ENCODE assay signal across 24 cellular contexts in genomic region chr9:912776-913175, GRCh38.
"Had no signal": no experiment of that assay in that cellular context is flagged by ENCODE, and none has a peak within 500 bp of the region (broad histone marks: within the 10 kb centered on the region; RNA-seq: fewer than 3 reads in every experiment).

No MANE protein-coding gene starts in this region.

- H3K36me3 ChIP-seq: neural progenitor cell, ovary, right lobe of liver, sigmoid colon, stomach, thoracic aorta, tibial artery, transverse colon, upper lobe of right lung, uterus had no signal

- H3K4me1 ChIP-seq: parathyroid adenoma, psoas muscle, right lobe of liver, sigmoid colon, stomach, tibial artery, transverse colon, upper lobe of right lung, uterus had no signal

- H3K4me2 ChIP-seq: neural progenitor cell had no signal

- H3K9ac ChIP-seq: neural progenitor cell, parathyroid adenoma had no signal

- H3K9me3 ChIP-seq: ovary, psoas muscle, right lobe of liver, sigmoid colon, stomach, thoracic aorta, tibial artery, transverse colon, upper lobe of right lung, uterus had no signal

- H2AFZ ChIP-seq: neural progenitor cell, parathyroid adenoma had no signal

- FAIRE-seq: small intestine had no signal

- DNase-seq: natural killer cell; occipital lobe; ovary; posterior cingulate gyrus; psoas muscle; right cardiac atrium; right lobe of liver; sigmoid colon; small intestine; stimulated activated CD4-positive, alpha-beta T cell treated with anti-CD3 and anti-CD28 coated beads, Interleukin-15, amount 100 ng/mL, for 24 hours; stimulated activated CD4-positive, alpha-beta T cell treated with anti-CD3 and anti-CD28 coated beads, Interleukin-2, amount 100 ng/mL, for 24 hours; stimulated activated CD4-positive, alpha-beta T cell treated with anti-CD3 and anti-CD28 coated beads, Interleukin-2, amount 100 ng/mL, for 48 hours; stimulated activated CD4-positive, alpha-beta T cell treated with anti-CD3 and anti-CD28 coated beads, Interleukin-4, amount 100 ng/mL, for 24 hours; stimulated activated naive B cell treated with anti-CD40 and anti-IgM and Interleukin-4, amounts not matched to agents 10 μg/mL and 1 μg/mL and 100 μg/mL, for 72 hours; stimulated activated naive CD4-positive, alpha-beta T cell treated with Interleukin-2 at 50 U/mL for 16 hours; stomach; tibial artery; transverse colon; upper lobe of right lung; uterus had no signal

- ATAC-seq: natural killer cell; psoas muscle; right cardiac atrium; right lobe of liver; stimulated activated effector memory CD8-positive, alpha-beta T cell treated with anti-CD3 and anti-CD28 coated beads, Interleukin-12 subunit alpha, Interleukin-12 subunit beta, amount 100 ng/mL, for 72 hours; stimulated activated naive B cell treated with anti-CD40 and anti-IgM and Interleukin-4, amounts not matched to agents 10 μg/mL and 1 μg/mL and 100 μg/mL, for 72 hours; upper lobe of right lung had no signal

- H3K4me3 ChIP-seq: neural progenitor cell, ovary, psoas muscle, right lobe of liver, sigmoid colon, stomach, thoracic aorta, tibial artery, transverse colon, upper lobe of right lung, uterus had no signal

- H3K27me3 ChIP-seq: ovary, right lobe of liver had no signal

- H3K79me2 ChIP-seq: parathyroid adenoma had no signal

- H3K27ac ChIP-seq: neural progenitor cell, ovary, parathyroid adenoma, psoas muscle, right lobe of liver, sigmoid colon, stomach, thoracic aorta, tibial artery, transverse colon, upper lobe of right lung, uterus had no signal
